In genomic region chr7:12570529-12571461, GRCh38 we compare ENCODE assay signal across 8 cellular contexts. TPM values are rescaled to one million over a fixed set of nuclear protein-coding genes. Genes with fewer than 3 reads are reported as not detected.
DNase-seq lines count a peak whose midpoint lies in the region; ATAC-seq and TF ChIP-seq lines count a peak whose summit lies in the region.

TSS of gene SCIN (plus strand) at chr7:12570720. CDS start at chr7:12570787, 67 bp downstream.

- no peaks in the 10 kb centered on the region for H3K36me3 Mint-ChIP-seq in WTC11

- H4K20me1 ChIP-seq in IMR-90 (ENCODE audit: insufficient read depth, low read length), result no peaks in the 10 kb centered on the region

- POLR2A ChIA-PET in IMR-90 (lab: Charles Lee; ENCODE audit: unreplicated experiment) (no interaction called here), WTC11 (lab: Charles Lee) (interaction anchor here (0.9 to 1.0 kb wide), 2 partner anchors 41 to 116 kb away, joined by 3 read pairs; no protein-coding TSS in a partner anchor)

- H3K4me2 ChIP-seq in IMR-90 (ENCODE audit: low read depth, low read length), result peak within 1 kb of the TSS; percentile 81

- no TSS peak for BruUV-seq in IMR-90 (replicated peaks; lab: Mats Ljungman, UMichigan)

- no peak within 1 kb of the TSS for H2BK5ac ChIP-seq in IMR-90 (ENCODE audit: low read depth, low read length, poor library complexity, severe bottlenecking)

- H3K18ac ChIP-seq in IMR-90 (ENCODE audit: low read depth, low read length), result no peak within 1 kb of the TSS

- H3K27ac ChIP-seq in IMR-90 (ENCODE audit: insufficient read depth, low read length) (no peak within 1 kb of the TSS), thyroid gland (no peak within 1 kb of the TSS)

- no peaks in the 10 kb centered on the region for H3K36me3 ChIP-seq in IMR-90 (ENCODE audit: control insufficient read depth, insufficient read depth, low read length)
- no peaks in the 10 kb centered on the region for H3K36me3 ChIP-seq in mucosa of stomach (ENCODE audit: control insufficient read depth, insufficient read depth, low read length)
- no peaks in the 10 kb centered on the region for H3K36me3 ChIP-seq in thyroid gland

- peaks cover 28% of the 10 kb centered on the region for H3K27me3 ChIP-seq in IMR-90 (ENCODE audit: control insufficient read depth, insufficient read depth, low read length)
- peaks cover 15% of the 10 kb centered on the region for H3K27me3 ChIP-seq in mucosa of stomach (ENCODE audit: control insufficient read depth, insufficient read depth, low read length)
- H3K27me3 ChIP-seq in thyroid gland, result no peaks in the 10 kb centered on the region

- no peaks in the 10 kb centered on the region for H3K9me3 Mint-ChIP-seq in WTC11

- peak within 1 kb of the TSS; percentile 74 for H3K4me3 Mint-ChIP-seq in WTC11

- no peak within 1 kb of the TSS for H4K8ac ChIP-seq in IMR-90 (ENCODE audit: low read depth in 2 of 2, low read length in 2 of 2)

- H3K4me3 ChIP-seq in IMR-90 (ENCODE audit: insufficient read depth, low read depth, low read length) (peak within 1 kb of the TSS; percentile 33), epithelial cell of proximal tubule (ENCODE audit: low read depth, low read length) (peak within 1 kb of the TSS; percentile 73), mucosa of stomach (ENCODE audit: low read length) (peak within 1 kb of the TSS; percentile 44), thyroid gland (replicated peaks in 1 of 3) (peak within 1 kb of the TSS in 2 of 3 donors; percentile 31 to 37)

- no peak within 1 kb of the TSS for H3K9ac ChIP-seq in IMR-90 (ENCODE audit: low read depth, low read length)
- H3K9ac ChIP-seq in mucosa of stomach (ENCODE audit: low read length), result peak within 1 kb of the TSS; percentile 79

- WGBS in IMR-90 (ENCODE audit: extremely low coverage in 2 of 2, insufficient read length in 1 of 2), 2 experiments, result 9% methylated on average over 9 of the region's 74 CpGs; no CpG with 5 or more reads in 1 of the 2 experiments
- WGBS in thyroid gland, 2 donors, result 10 to 13% methylated on average over 35 to 36 of the region's 74 CpGs

- CTCF ChIA-PET in IMR-90 (lab: Yijun Ruan, JAX), result interaction anchor here (1.2 kb wide), 1 partner anchor 17 kb away, joined by 3 read pairs; no protein-coding TSS in a partner anchor
- CTCF ChIA-PET in WTC11 (lab: Charles Lee), result interaction anchor here (1.2 to 3.2 kb wide), 6 partner anchors 10 to 116 kb away, joined by 3 to 14 read pairs (median 6); no protein-coding TSS in a partner anchor

- DNase-seq in activated CD4-positive, alpha-beta T cell treated with anti-CD3 and anti-CD28 coated beads for 4 hours, result peak; percentile 4 to 6
- DNase-seq in activated CD4-positive, alpha-beta T cell treated with anti-CD3 and anti-CD28 coated beads for 1 hour, result no peak
- DNase-seq in IMR-90 (no peak), WTC11 (ENCODE audit: low spot score) (peak; percentile 55), epithelial cell of proximal tubule (ENCODE audit: low read depth) (no peak), thyroid gland (peak; percentile 39 to 54), NCI-H446 (lab: John Stamatoyannopoulos, UW) (no peak)

- no peak within 1 kb of the TSS for H2BK20ac ChIP-seq in IMR-90 (ENCODE audit: low read depth, low read length)

- H3K4me1 Mint-ChIP-seq in WTC11, result peaks cover 23% of the 10 kb centered on the region

- no peak within 1 kb of the TSS for H2BK120ac ChIP-seq in IMR-90 (ENCODE audit: low read depth, low read length)

- H4K5ac ChIP-seq in IMR-90 (ENCODE audit: low read depth, low read length), result no peak within 1 kb of the TSS

- no peak within 1 kb of the TSS for H4K91ac ChIP-seq in IMR-90 (ENCODE audit: insufficient read depth, low read depth, low read length)

- intact Hi-C loops in IMR-90 (cut with micrococcal nuclease) (no loop called here), thyroid gland (cut with DNase I) (no loop called here)

- H3K9me3 ChIP-seq in IMR-90 (ENCODE audit: control insufficient read depth, insufficient read depth, low read length) (no peaks in the 10 kb centered on the region; the same call in 1 of the 2 replicates), mucosa of stomach (ENCODE audit: control insufficient read depth, low read length) (no peaks in the 10 kb centered on the region), thyroid gland (no peaks in the 10 kb centered on the region)

- peak within 1 kb of the TSS; percentile 50 for H2AFZ ChIP-seq in IMR-90 (replicated peaks; ENCODE audit: low read length, poor library complexity)

- no peak within 1 kb of the TSS for H2AK9ac ChIP-seq in IMR-90 (replicated peaks; ENCODE audit: low read depth, low read length, poor library complexity)

- H3K4ac ChIP-seq in IMR-90 (ENCODE audit: low read depth, low read length), result no peak within 1 kb of the TSS

- H3K14ac ChIP-seq in IMR-90 (replicated peaks; ENCODE audit: low read depth, low read length), result no peak within 1 kb of the TSS

- H3K9me1 ChIP-seq in IMR-90 (ENCODE audit: insufficient read depth, low read length), result no peaks in the 10 kb centered on the region

- in situ Hi-C loops in IMR-90 (cut with MboI; ENCODE audit: low sequenced_read_pairs), result no loop called here

- no peak within 1 kb of the TSS for H3K23ac ChIP-seq in IMR-90 (ENCODE audit: low read depth, low read length)

- no peak within 1 kb of the TSS for H2AK5ac ChIP-seq in IMR-90 (ENCODE audit: low read depth, low read length)

- TF ChIP-seq POLR2A in IMR-90 (IDR thresholded peaks at IDR 0.05; ENCODE audit: low read depth, low read length) (no peak), thyroid gland (IDR thresholded peaks at IDR 0.05) (peak in 1 of 2 donors; percentile 18)

- H3K4me1 ChIP-seq in IMR-90 (ENCODE audit: control insufficient read depth, insufficient read depth, low read length), result no peaks in the 10 kb centered on the region
- H3K4me1 ChIP-seq in mucosa of stomach (ENCODE audit: control insufficient read depth, insufficient read depth, low read length), result peaks cover 14% of the 10 kb centered on the region
- peaks cover 12 to 18% of the 10 kb centered on the region in 2 donors for H3K4me1 ChIP-seq in thyroid gland

- H2BK15ac ChIP-seq in IMR-90 (ENCODE audit: low read depth, low read length), result no peak within 1 kb of the TSS

- H3K56ac ChIP-seq in IMR-90 (ENCODE audit: extremely low read depth, insufficient read depth, low read length), result no peak within 1 kb of the TSS

- no peak for TF ChIP-seq RAD21 in IMR-90 (IDR thresholded peaks at IDR 0.05; ENCODE audit: low read length)

- H3K79me1 ChIP-seq in IMR-90 (ENCODE audit: low read depth in 1 of 2, low read length in 2 of 2), result no peaks in the 10 kb centered on the region

- H3K27me3 Mint-ChIP-seq in WTC11 (ENCODE audit: low read depth), result peaks cover 48% of the 10 kb centered on the region

- H3K27ac Mint-ChIP-seq in WTC11, result no peak within 1 kb of the TSS

- dilution Hi-C loops in IMR-90 (cut with HindIII; ENCODE audit: low sequenced_read_pairs, unreplicated experiment), result no loop called here

- ATAC-seq in IMR-90 (ENCODE audit: low read depth) (peak; percentile 65), WTC11 (peak; percentile 84)

- no peak for TF ChIP-seq CTCF in IMR-90 (conservative IDR thresholded peaks at IDR 0.05; ENCODE audit: low read depth, low read length)
- TF ChIP-seq CTCF in WTC11 (IDR thresholded peaks at IDR 0.05), result no peak
- TF ChIP-seq CTCF in epithelial cell of proximal tubule (conservative IDR thresholded peaks at IDR 0.05; ENCODE audit: low read depth, low read length), result no peak
- no peak for TF ChIP-seq CTCF in thyroid gland (IDR thresholded peaks at IDR 0.05)

TF ChIP-seq in IMR-90, 13 proteins besides CTCF, POLR2A, EP300 and RAD21:
- TF ChIP-seq MAZ (IDR thresholded peaks at IDR 0.05; ENCODE audit: borderline replicate concordance, low read depth, low read length), result no peak
- no peak for TF ChIP-seq CHD1 (IDR thresholded peaks at IDR 0.05; ENCODE audit: low read depth, low read length)
- TF ChIP-seq CEBPB (IDR thresholded peaks at IDR 0.05; ENCODE audit: low read depth, low read length), result no peak
- no peak for TF ChIP-seq NFE2L2 (IDR thresholded peaks at IDR 0.05; ENCODE audit: low read depth, low read length)

TF ChIP-seq in WTC11, 78 proteins besides CTCF, POLR2A, EP300 and RAD21 (continues in another document):
- 0 out of 2 replicates have a peak, but pooled peaks have one; percentile 17 for TF ChIP-seq FOXK1 (CRISPR knock-in tag; IDR thresholded peaks at IDR 0.05)
- TF ChIP-seq MAX (CRISPR knock-in tag; IDR thresholded peaks at IDR 0.05), result peak; percentile 87
- TF ChIP-seq TP53 (CRISPR knock-in tag; IDR thresholded peaks at IDR 0.05), result 0 out of 2 replicates have a peak, but pooled peaks have one; percentile 44
- TF ChIP-seq MYBL2 (CRISPR knock-in tag; IDR thresholded peaks at IDR 0.05), result 0 out of 2 replicates have a peak, but pooled peaks have one; percentile 22
- no peak for TF ChIP-seq ZNF425 (CRISPR knock-in tag; conservative IDR thresholded peaks at IDR 0.05)

RNA-seq across cellular contexts. Expression of gene SCIN, which starts in this region (rescaled TPM):
- total RNA-seq in IMR-90 (2012; rRNA removed) (under 0.01 TPM in 1 of 2 replicates, not detected in the other), WTC11 (2021) (0.80 to 1.2 TPM (median 0.98 TPM) in 3 replicates), epithelial cell of proximal tubule (5.1 and 6.3 TPM in 2 replicates), thyroid gland (1 to 10 TPM in 3 of 4 donors, under 1 TPM in 1; 0.67 to 8.4 (median 3.5) TPM)
- 0.05 TPM in 1 of 2 replicates, not detected in the other for polyA plus RNA-seq in IMR-90 (2012; rRNA removed)
- polyA plus RNA-seq in IMR-90 (2012; cell fraction: cytosol; rRNA removed), result not detected in 2 replicates
- polyA plus RNA-seq in IMR-90 (2012; cell fraction: nucleus; rRNA removed; ENCODE audit: low replicate concordance), result not detected in 2 replicates

Comparison
In these comparisons a context has a peak if more than half of its experiments do, and no peak if none do; other contexts are left out.
1. DNase-seq: peak in activated CD4-positive, alpha-beta T cell treated with anti-CD3 and anti-CD28 coated beads for 4 hours (2 of 2), WTC11 (single experiment) and thyroid gland (2 of 2); none in activated CD4-positive, alpha-beta T cell treated with anti-CD3 and anti-CD28 coated beads for 1 hour (single experiment), IMR-90 (single experiment), epithelial cell of proximal tubule (single experiment) and NCI-H446 (0 of 2).
2. Peak in ATAC-seq, H3K4me3 ChIP-seq and H3K4me2 ChIP-seq in IMR-90; RNA of the gene not detected or under 1 TPM.
3. Peak in every context shown above with its lines, with median percentiles within 50 percentile points of each other: H3K4me3 ChIP-seq.